Comparison of ENCODE assay signal across 8 cellular contexts in the genomic region with DNA sequence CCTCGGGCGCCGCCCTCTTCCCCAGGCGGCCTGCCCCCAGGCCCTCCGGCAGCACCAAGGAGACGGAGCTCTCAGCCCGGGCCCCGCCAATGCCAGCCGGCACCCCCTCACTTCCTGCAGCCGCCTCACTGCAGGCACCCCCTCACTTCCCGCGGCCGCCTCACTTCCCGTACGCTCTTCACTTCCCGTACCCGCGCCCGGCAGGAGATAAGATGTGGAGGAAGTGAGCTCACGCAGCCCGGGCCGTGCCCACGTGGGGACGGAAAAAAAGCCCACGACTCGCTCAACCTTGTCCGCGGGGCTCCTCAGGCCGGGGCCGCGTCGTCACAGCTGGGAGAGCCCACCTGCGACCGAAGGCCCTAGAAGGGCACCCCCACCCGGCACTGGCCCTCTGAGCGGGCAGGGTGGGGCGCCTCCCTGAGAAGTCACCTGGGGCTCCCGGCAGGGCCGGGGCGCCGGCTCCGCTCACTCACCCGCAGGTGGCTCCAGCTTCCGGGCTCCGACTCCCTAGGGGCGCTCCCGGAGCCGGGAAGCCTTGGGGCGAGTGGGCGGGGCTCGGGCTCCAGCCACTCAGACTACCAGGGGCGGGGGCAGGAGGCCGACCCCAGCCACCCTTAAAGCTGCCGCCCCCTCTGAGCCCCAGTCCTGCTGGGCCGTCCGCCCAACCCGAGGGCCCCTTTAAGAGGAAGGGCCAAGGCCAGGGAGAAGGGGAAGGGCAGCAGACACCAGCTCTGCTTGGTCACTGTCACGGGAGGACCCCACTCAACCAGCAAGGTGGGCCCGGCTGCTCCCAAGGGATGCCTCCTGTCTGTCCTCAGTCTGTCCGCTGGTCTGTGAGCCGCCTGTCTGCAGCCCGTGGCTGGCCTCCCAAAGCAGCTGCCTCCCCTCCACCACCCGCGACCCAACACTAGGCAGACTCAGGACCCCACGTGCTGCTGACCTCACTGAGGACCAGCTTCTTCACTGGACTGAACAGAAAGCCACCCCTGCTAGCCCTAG. TPM values are rescaled to one million over a fixed set of nuclear protein-coding genes. Genes with fewer than 3 reads are reported as not detected.
DNase-seq lines count a peak whose midpoint lies in the region; ATAC-seq and TF ChIP-seq lines count a peak whose summit lies in the region.

No MANE protein-coding gene starts in this region.

- intact Hi-C loops in natural killer cell (cut with micrococcal nuclease), result loop anchor here (2.0 kb wide), 1 partner anchor 134 kb away; the partner anchor contains the start of gene SFI1

- TF ChIP-seq POLR2A in GM19099 (IDR thresholded peaks at IDR 0.05; ENCODE audit: extremely low read depth, insufficient read length, low read depth), result peak; percentile 26

- peak overlapping the region; percentile 88 for H3K4me3 Mint-ChIP-seq in natural killer cell
- H3K4me3 Mint-ChIP-seq in stimulated activated naive B cell treated with anti-CD40 and anti-IgM and Interleukin-4, amounts not matched to agents 10 μg/mL and 1 μg/mL and 100 μg/mL, for 72 hours, result peak overlapping the region; percentile 85 to 93

- H3K4me1 Mint-ChIP-seq in natural killer cell, result peaks cover 44 to 45% of the 10 kb centered on the region in 2 donors
- H3K4me1 Mint-ChIP-seq in stimulated activated naive B cell treated with anti-CD40 and anti-IgM and Interleukin-4, amounts not matched to agents 10 μg/mL and 1 μg/mL and 100 μg/mL, for 72 hours, result peaks cover 52 to 88% of the 10 kb centered on the region in 2 donors

- TF ChIP-seq CTCF in fibroblast of mammary gland (conservative IDR thresholded peaks at IDR 0.05; ENCODE audit: control insufficient read depth, insufficient read depth, low read depth, low read length), result no peak
- no peak for TF ChIP-seq CTCF in natural killer cell (IDR thresholded peaks at IDR 0.05)

- no peaks in the 10 kb centered on the region for H3K36me3 Mint-ChIP-seq in natural killer cell
- peaks cover 18 to 46% of the 10 kb centered on the region in 2 donors for H3K36me3 Mint-ChIP-seq in stimulated activated naive B cell treated with anti-CD40 and anti-IgM and Interleukin-4, amounts not matched to agents 10 μg/mL and 1 μg/mL and 100 μg/mL, for 72 hours

- ATAC-seq in natural killer cell, result peak; percentile 86 to 94 (median 90)
- peak; percentile 84 to 86 for ATAC-seq in stimulated activated naive B cell treated with anti-CD40 and anti-IgM and Interleukin-4, amounts not matched to agents 10 μg/mL and 1 μg/mL and 100 μg/mL, for 72 hours (replicated peaks)

- H3K27me3 Mint-ChIP-seq in natural killer cell (ENCODE audit: low read depth in 2 of 2), result no peaks in the 10 kb centered on the region
- H3K27me3 Mint-ChIP-seq in stimulated activated naive B cell treated with anti-CD40 and anti-IgM and Interleukin-4, amounts not matched to agents 10 μg/mL and 1 μg/mL and 100 μg/mL, for 72 hours, result no peaks in the 10 kb centered on the region

- no peaks in the 10 kb centered on the region for H3K9me3 Mint-ChIP-seq in natural killer cell
- no peaks in the 10 kb centered on the region for H3K9me3 Mint-ChIP-seq in stimulated activated naive B cell treated with anti-CD40 and anti-IgM and Interleukin-4, amounts not matched to agents 10 μg/mL and 1 μg/mL and 100 μg/mL, for 72 hours

- DNase-seq in AG20443 (ENCODE audit: low spot score), result peak; percentile 86
- DNase-seq in HS-5 (ENCODE audit: low read depth), result peak; percentile 44
- DNase-seq in RPMI7951 (ENCODE audit: low read depth), result peak; percentile 81
- DNase-seq in activated T-helper 1 cell treated with anti-CD3 and anti-CD28 coated beads, Interleukin-2, amount 50 U/mL, for 16 hours (ENCODE audit: low read depth in 1 of 2, low spot score in 1 of 2), result peak; percentile 67 to 78
- peak; percentile 70 for DNase-seq in fibroblast of mammary gland (ENCODE audit: low read depth)
- DNase-seq in natural killer cell, result peak; percentile 78
- DNase-seq in stimulated activated naive B cell treated with anti-CD40 and anti-IgM and Interleukin-4, amounts not matched to agents 10 μg/mL and 1 μg/mL and 100 μg/mL, for 72 hours, result peak; percentile 88

- H3K4me3 ChIP-seq in fibroblast of mammary gland (ENCODE audit: control insufficient read depth, low read depth, low read length), result peak overlapping the region; percentile 78

- H3K27ac Mint-ChIP-seq in natural killer cell, result peak overlapping the region; percentile 80 to 93
- H3K27ac Mint-ChIP-seq in stimulated activated naive B cell treated with anti-CD40 and anti-IgM and Interleukin-4, amounts not matched to agents 10 μg/mL and 1 μg/mL and 100 μg/mL, for 72 hours, result peak overlapping the region; percentile 98

RNA-seq across cellular contexts. Expression of gene PISD, which starts 31.4 kb away (rescaled TPM):
- total RNA-seq in RPMI7951 (2014; rRNA removed; shearing (Covaris generic)), result 16.7 and 16.9 TPM in 2 replicates
- total RNA-seq in natural killer cell, result 10 to 100 TPM; 36.0 to 52.1 (median 47.8) TPM

Comparison
In these comparisons a context has a peak if more than half of its experiments do, and no peak if none do; other contexts are left out.
1. Peak in every context shown above with its lines: DNase-seq, ATAC-seq and H3K4me3 ChIP-seq.